Comparison of ENCODE assay signal across 12 cellular contexts in genomic region chr11:65645710-65646109, GRCh38. TPM values are rescaled to one million over a fixed set of nuclear protein-coding genes. Genes with fewer than 3 reads are reported as not detected.
A peak's percentile ranks its signal among the peaks of the same experiment; 100 is the strongest.
DNase-seq lines count a peak whose midpoint lies in the region; ATAC-seq and TF ChIP-seq lines count a peak whose summit lies in the region.
"Had no signal": no experiment of that assay in that cellular context is flagged by ENCODE, and none has a peak within 500 bp of the region (broad histone marks: within the 10 kb centered on the region; RNA-seq: fewer than 3 reads in every experiment).

No MANE protein-coding gene starts in this region.

- H3K27me3 ChIP-seq in upper lobe of right lung = no peaks in the 10 kb centered on the region
- H3K27me3 ChIP-seq: sigmoid colon had no signal

- H3K27me3 Mint-ChIP-seq in activated naive CD4-positive, alpha-beta T cell treated with anti-CD3 and anti-CD28 coated beads for 36 hours (ENCODE audit: low read depth) = no peaks in the 10 kb centered on the region
- H3K27me3 Mint-ChIP-seq in activated naive CD4-positive, alpha-beta T cell treated with anti-CD3 and anti-CD28 coated beads, Interleukin-2, amount 10 ng/mL, durations not matched to agents 7 days and 5 days = no peaks in the 10 kb centered on the region
- H3K27me3 Mint-ChIP-seq: activated B cell treated with CpG ODN at 0.5 μM for 24 hours had no signal

- H3K27ac Mint-ChIP-seq in activated naive CD4-positive, alpha-beta T cell treated with anti-CD3 and anti-CD28 coated beads for 36 hours = peak overlapping the region; percentile 59
- H3K27ac Mint-ChIP-seq in activated naive CD4-positive, alpha-beta T cell treated with anti-CD3 and anti-CD28 coated beads, Interleukin-2, amount 10 ng/mL, durations not matched to agents 7 days and 5 days = no peak overlapping the region
- H3K27ac Mint-ChIP-seq: activated B cell treated with CpG ODN at 0.5 μM for 24 hours had no signal

- H3K4me1 ChIP-seq in upper lobe of right lung = peaks cover 17% of the 10 kb centered on the region

- H3K4me3 ChIP-seq in fibroblast of villous mesenchyme (ENCODE audit: low read depth, low read length) (no peak overlapping the region), upper lobe of right lung (no peak overlapping the region)
- H3K4me3 ChIP-seq: lung, sigmoid colon had no signal

- no peak overlapping the region for H3K27ac ChIP-seq in upper lobe of right lung
- H3K27ac ChIP-seq: sigmoid colon had no signal

- peaks cover 73% of the 10 kb centered on the region for H3K36me3 ChIP-seq in upper lobe of right lung

- no peak for ATAC-seq in upper lobe of right lung

- CTCF ChIA-PET in activated naive CD4-positive, alpha-beta T cell treated with anti-CD3 and anti-CD28 coated beads for 36 hours (lab: Charles Lee) = no interaction called here
- CTCF ChIA-PET in activated naive CD4-positive, alpha-beta T cell treated with anti-CD3 and anti-CD28 coated beads, Interleukin-2, amount 10 ng/mL, durations not matched to agents 7 days and 5 days (lab: Charles Lee) = no interaction called here

- H3K9me3 ChIP-seq in upper lobe of right lung = no peaks in the 10 kb centered on the region
- H3K9me3 ChIP-seq: sigmoid colon had no signal

- no peak overlapping the region for H3K4me3 Mint-ChIP-seq in activated naive CD4-positive, alpha-beta T cell treated with anti-CD3 and anti-CD28 coated beads for 36 hours
- no peak overlapping the region for H3K4me3 Mint-ChIP-seq in activated naive CD4-positive, alpha-beta T cell treated with anti-CD3 and anti-CD28 coated beads, Interleukin-2, amount 10 ng/mL, durations not matched to agents 7 days and 5 days
- H3K4me3 Mint-ChIP-seq: activated B cell treated with CpG ODN at 0.5 μM for 24 hours had no signal

- H3K36me3 Mint-ChIP-seq in activated naive CD4-positive, alpha-beta T cell treated with anti-CD3 and anti-CD28 coated beads for 36 hours (ENCODE audit: low read depth) = peaks cover 29% of the 10 kb centered on the region
- H3K36me3 Mint-ChIP-seq in activated naive CD4-positive, alpha-beta T cell treated with anti-CD3 and anti-CD28 coated beads, Interleukin-2, amount 10 ng/mL, durations not matched to agents 7 days and 5 days = peaks cover 54% of the 10 kb centered on the region

- DNase-seq in activated naive CD4-positive, alpha-beta T cell treated with anti-CD3 and anti-CD28 coated beads for 36 hours = no peak
- no peak for DNase-seq in activated naive CD4-positive, alpha-beta T cell treated with anti-CD3 and anti-CD28 coated beads, Interleukin-2, amount 10 ng/mL, durations not matched to agents 7 days and 5 days
- DNase-seq in fibroblast of villous mesenchyme (ENCODE audit: low read depth) (peak; percentile 38), upper lobe of right lung (peak; percentile 57), DMS79 (lab: John Stamatoyannopoulos, UW) (no peak), NCI-H1417 (lab: John Stamatoyannopoulos, UW) (no peak)
- DNase-seq: activated B cell treated with CpG ODN at 0.5 μM for 24 hours; activated effector memory CD4-positive, alpha-beta T cell treated with Interleukin-2 at 50 U/mL for 16 hours; sigmoid colon had no signal

- H3K9me3 Mint-ChIP-seq in activated naive CD4-positive, alpha-beta T cell treated with anti-CD3 and anti-CD28 coated beads for 36 hours = no peaks in the 10 kb centered on the region
- H3K9me3 Mint-ChIP-seq in activated naive CD4-positive, alpha-beta T cell treated with anti-CD3 and anti-CD28 coated beads, Interleukin-2, amount 10 ng/mL, durations not matched to agents 7 days and 5 days = no peaks in the 10 kb centered on the region
- H3K9me3 Mint-ChIP-seq: activated B cell treated with CpG ODN at 0.5 μM for 24 hours had no signal

- intact Hi-C loops in activated naive CD4-positive, alpha-beta T cell treated with anti-CD3 and anti-CD28 coated beads for 36 hours (cut with micrococcal nuclease) = no loop called here
- intact Hi-C loops in upper lobe of right lung (cut with DNase I) = no loop called here

- H3K4me1 Mint-ChIP-seq in activated naive CD4-positive, alpha-beta T cell treated with anti-CD3 and anti-CD28 coated beads for 36 hours (ENCODE audit: low read depth) = peaks cover 30% of the 10 kb centered on the region
- H3K4me1 Mint-ChIP-seq in activated naive CD4-positive, alpha-beta T cell treated with anti-CD3 and anti-CD28 coated beads, Interleukin-2, amount 10 ng/mL, durations not matched to agents 7 days and 5 days = peaks cover 36% of the 10 kb centered on the region

- no peak for TF ChIP-seq CTCF in fibroblast of villous mesenchyme (IDR thresholded peaks at IDR 0.05; ENCODE audit: insufficient read depth, low read depth, low read length)
- TF ChIP-seq CTCF in upper lobe of right lung (IDR thresholded peaks at IDR 0.05) = no peak

RNA-seq across cellular contexts. Expression of gene SIPA1, which starts 7.8 kb away (rescaled TPM):
- total RNA-seq in activated naive CD4-positive, alpha-beta T cell treated with anti-CD3 and anti-CD28 coated beads for 36 hours = 100 to 1,000 TPM; 146 to 150 TPM
- 34.5 and 34.8 TPM in 2 replicates for total RNA-seq in fibroblast of villous mesenchyme
- 86.5 TPM for total RNA-seq in upper lobe of right lung

RNA-seq across cellular contexts. Expression of gene RELA, which starts 17.0 kb away (rescaled TPM):
- total RNA-seq in activated naive CD4-positive, alpha-beta T cell treated with anti-CD3 and anti-CD28 coated beads for 36 hours = 10 to 100 TPM; 66.9 to 68.5 TPM
- total RNA-seq in fibroblast of villous mesenchyme (22.2 and 24.2 TPM in 2 replicates), upper lobe of right lung (68.2 TPM)

RNA-seq across cellular contexts. Expression of gene PCNX3, which starts 30.1 kb away (rescaled TPM):
- 10 to 100 TPM; 21.6 to 24.7 TPM for total RNA-seq in activated naive CD4-positive, alpha-beta T cell treated with anti-CD3 and anti-CD28 coated beads for 36 hours
- total RNA-seq in fibroblast of villous mesenchyme (32.4 and 33.5 TPM in 2 replicates), upper lobe of right lung (34.0 TPM)

RNA-seq across cellular contexts. Expression of gene MAP3K11, which starts 31.7 kb away (rescaled TPM):
- 10 to 100 TPM; 28.9 to 32.7 TPM for total RNA-seq in activated naive CD4-positive, alpha-beta T cell treated with anti-CD3 and anti-CD28 coated beads for 36 hours
- total RNA-seq in fibroblast of villous mesenchyme (28.9 and 29.3 TPM in 2 replicates), upper lobe of right lung (106 TPM)

RNA-seq across cellular contexts. Expression of gene KCNK7, which starts 50.1 kb away (rescaled TPM):
- total RNA-seq in activated naive CD4-positive, alpha-beta T cell treated with anti-CD3 and anti-CD28 coated beads for 36 hours = under 1 TPM in 1 of 2 experiments, not detected in 1; 0.35 TPM
- total RNA-seq in fibroblast of villous mesenchyme (under 0.01 TPM in 1 of 2 replicates, not detected in the other), upper lobe of right lung (1.3 TPM)
- total RNA-seq: MCF 10A, NCI-H460 had no signal

Comparison
In these comparisons a context has a peak if more than half of its experiments do, and no peak if none do; other contexts are left out.
1. DNase-seq: peak in fibroblast of villous mesenchyme (single experiment) and upper lobe of right lung (single experiment); none in activated naive CD4-positive, alpha-beta T cell treated with anti-CD3 and anti-CD28 coated beads for 36 hours (single experiment), activated naive CD4-positive, alpha-beta T cell treated with anti-CD3 and anti-CD28 coated beads, Interleukin-2, amount 10 ng/mL, durations not matched to agents 7 days and 5 days (single experiment), DMS79 (single experiment) and NCI-H1417 (0 of 3).